19 cellular contexts compared by ENCODE assay signal in the genomic region with DNA sequence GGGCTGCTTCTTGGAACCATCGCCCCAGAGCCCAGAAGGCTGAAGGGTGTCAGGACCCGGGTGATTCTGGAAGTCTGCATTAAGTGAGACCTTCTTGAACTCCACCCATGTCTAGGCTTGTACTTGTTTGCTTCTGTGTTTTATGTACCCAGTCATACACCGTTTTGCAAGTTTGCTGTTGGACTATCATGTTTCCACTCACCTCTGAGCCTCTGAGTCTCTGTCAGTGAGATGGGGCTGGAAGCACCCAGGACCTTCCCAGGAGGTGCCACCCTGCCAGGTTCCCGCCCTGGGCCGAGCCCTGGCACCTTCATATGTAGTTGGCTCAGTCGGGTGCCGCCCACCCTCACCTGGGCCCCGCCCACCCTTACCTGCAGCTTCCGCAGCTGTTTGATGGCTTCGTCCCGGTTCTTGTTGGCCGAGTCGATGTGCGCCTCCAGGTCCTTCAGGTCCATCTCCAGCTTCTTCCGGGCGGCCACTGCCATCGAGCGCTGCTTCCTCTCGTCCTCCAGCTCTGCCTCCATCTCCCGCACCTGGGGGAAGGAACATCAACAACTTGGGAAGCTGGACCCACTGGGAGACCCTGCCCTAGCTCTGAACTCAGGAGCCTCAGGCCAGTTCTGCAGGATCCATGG. TPM values are rescaled to one million over a fixed set of nuclear protein-coding genes. Genes with fewer than 3 reads are reported as not detected.
DNase-seq lines count a peak whose midpoint lies in the region; ATAC-seq and TF ChIP-seq lines count a peak whose summit lies in the region.
"Had no signal": no experiment of that assay in that cellular context is flagged by ENCODE, and none has a peak within 500 bp of the region (broad histone marks: within the 10 kb centered on the region; RNA-seq: fewer than 3 reads in every experiment).

No MANE protein-coding gene starts in this region.

- ATAC-seq in foreskin keratinocyte = peak; percentile 31
- ATAC-seq in stimulated activated effector memory CD8-positive, alpha-beta T cell treated with anti-CD3 and anti-CD28 coated beads, Interleukin-12 subunit alpha, Interleukin-12 subunit beta, amount 100 ng/mL, for 72 hours = no peak
- ATAC-seq in HG03342 (IDR thresholded peaks at IDR 0.05; ENCODE audit: unreplicated experiment) = no peak
- ATAC-seq: activated CD4-positive, CD25-positive, alpha-beta regulatory T cell treated with anti-CD3 and anti-CD28 coated beads, Interleukin-2, amount 50 U/mL, for 24 hours; HCT116; psoas muscle had no signal

- CTCF ChIA-PET in activated naive CD4-positive, alpha-beta T cell treated with anti-CD3 and anti-CD28 coated beads for 36 hours (lab: Charles Lee) = interaction anchor here (0.7 to 3.6 kb wide), 6 partner anchors 10 to 182 kb away, joined by 3 to 26 read pairs (median 4); no protein-coding TSS in a partner anchor
- CTCF ChIA-PET in RWPE1 (lab: Yijun Ruan, JAX) = no interaction called here

- TF ChIP-seq CTCF in RWPE1 (conservative IDR thresholded peaks at IDR 0.05; ENCODE audit: low read depth) = no peak
- TF ChIP-seq CTCF in foreskin keratinocyte (conservative IDR thresholded peaks at IDR 0.05) = no peak

- H3K27ac Mint-ChIP-seq in activated naive CD4-positive, alpha-beta T cell treated with anti-CD3 and anti-CD28 coated beads for 36 hours = peak overlapping the region; percentile 41
- H3K27ac Mint-ChIP-seq in stimulated activated effector memory CD8-positive, alpha-beta T cell treated with anti-CD3 and anti-CD28 coated beads, Interleukin-12 subunit alpha, Interleukin-12 subunit beta, amount 100 ng/mL, for 72 hours = peak overlapping the region; percentile 91
- H3K27ac Mint-ChIP-seq: activated T-helper 1 cell treated with anti-CD3 and anti-CD28 coated beads, Interleukin-12 subunit alpha, Interleukin-12 subunit beta, Interleukin-2, Interleukin-4 antibody, amounts not matched to agents 30 ng/mL and 10 ng/mL and 1 ng/mL, durations not matched to agents 14 hours and 24 hours and 36 hours; brain had no signal

- POLR2A ChIA-PET in RWPE1 (lab: Yijun Ruan, JAX; ENCODE audit: low non-redundant PET) = no interaction called here

- H3K27me3 Mint-ChIP-seq in activated naive CD4-positive, alpha-beta T cell treated with anti-CD3 and anti-CD28 coated beads for 36 hours (ENCODE audit: low read depth) = no peaks in the 10 kb centered on the region

- no peak overlapping the region for H3K4me3 Mint-ChIP-seq in activated naive CD4-positive, alpha-beta T cell treated with anti-CD3 and anti-CD28 coated beads for 36 hours
- no peak overlapping the region for H3K4me3 Mint-ChIP-seq in stimulated activated effector memory CD8-positive, alpha-beta T cell treated with anti-CD3 and anti-CD28 coated beads, Interleukin-12 subunit alpha, Interleukin-12 subunit beta, amount 100 ng/mL, for 72 hours
- H3K4me3 Mint-ChIP-seq: activated T-helper 1 cell treated with anti-CD3 and anti-CD28 coated beads, Interleukin-12 subunit alpha, Interleukin-12 subunit beta, Interleukin-2, Interleukin-4 antibody, amounts not matched to agents 30 ng/mL and 10 ng/mL and 1 ng/mL, durations not matched to agents 14 hours and 24 hours and 36 hours; brain; endodermal cell had no signal

- H3K4me1 Mint-ChIP-seq in activated naive CD4-positive, alpha-beta T cell treated with anti-CD3 and anti-CD28 coated beads for 36 hours (ENCODE audit: low read depth) = peaks cover 17% of the 10 kb centered on the region
- peaks cover 48% of the 10 kb centered on the region for H3K4me1 Mint-ChIP-seq in stimulated activated effector memory CD8-positive, alpha-beta T cell treated with anti-CD3 and anti-CD28 coated beads, Interleukin-12 subunit alpha, Interleukin-12 subunit beta, amount 100 ng/mL, for 72 hours
- H3K4me1 Mint-ChIP-seq: endodermal cell had no signal

- H3K27ac ChIP-seq in RWPE1 (peak overlapping the region; percentile 46), foreskin keratinocyte (no peak overlapping the region)
- H3K27ac ChIP-seq: psoas muscle had no signal

- intact Hi-C loops in activated naive CD4-positive, alpha-beta T cell treated with anti-CD3 and anti-CD28 coated beads for 36 hours (cut with micrococcal nuclease) = no loop called here

- H3K27me3 ChIP-seq in foreskin keratinocyte = no peaks in the 10 kb centered on the region
- H3K27me3 ChIP-seq: MG63, transverse colon had no signal

- no peak for DNase-seq in activated naive CD4-positive, alpha-beta T cell treated with anti-CD3 and anti-CD28 coated beads for 36 hours
- no peak for DNase-seq in activated naive CD4-positive, alpha-beta T cell treated with anti-CD3 and anti-CD28 coated beads, Interleukin-2, amount 50 U/mL, for 16 hours
- no peak for DNase-seq in RWPE1 (ENCODE audit: low spot score)
- no peak for DNase-seq in foreskin keratinocyte
- no peak for DNase-seq in stimulated activated effector memory CD8-positive, alpha-beta T cell treated with anti-CD3 and anti-CD28 coated beads, Interleukin-12 subunit alpha, Interleukin-12 subunit beta, amount 100 ng/mL, for 72 hours (ENCODE audit: low spot score in 2 of 2)
- no peak for DNase-seq in stimulated activated CD4-positive, alpha-beta T cell treated with anti-CD3 and anti-CD28 coated beads, Interleukin-2, amount 100 ng/mL, for 24 hours
- no peak for DNase-seq in NCI-H82 (lab: John Stamatoyannopoulos, UW)
- DNase-seq: DMS79 treated with DMSO at 0.1 percent for 48 hours, endodermal cell, MG63, NCI-H2227 treated with DMSO at 0.1 percent for 48 hours, OCI-M1, transverse colon had no signal

- H3K4me1 ChIP-seq in foreskin keratinocyte = no peaks in the 10 kb centered on the region
- H3K4me1 ChIP-seq: psoas muscle had no signal

- H3K36me3 Mint-ChIP-seq in activated naive CD4-positive, alpha-beta T cell treated with anti-CD3 and anti-CD28 coated beads for 36 hours (ENCODE audit: low read depth) = peaks cover 71% of the 10 kb centered on the region
- H3K36me3 Mint-ChIP-seq in stimulated activated effector memory CD8-positive, alpha-beta T cell treated with anti-CD3 and anti-CD28 coated beads, Interleukin-12 subunit alpha, Interleukin-12 subunit beta, amount 100 ng/mL, for 72 hours = peaks cover 100% of the 10 kb centered on the region

- H3K9me3 Mint-ChIP-seq in activated naive CD4-positive, alpha-beta T cell treated with anti-CD3 and anti-CD28 coated beads for 36 hours = peaks cover 6% of the 10 kb centered on the region
- H3K9me3 Mint-ChIP-seq in stimulated activated effector memory CD8-positive, alpha-beta T cell treated with anti-CD3 and anti-CD28 coated beads, Interleukin-12 subunit alpha, Interleukin-12 subunit beta, amount 100 ng/mL, for 72 hours = no peaks in the 10 kb centered on the region
- H3K9me3 Mint-ChIP-seq: activated T-helper 1 cell treated with anti-CD3 and anti-CD28 coated beads, Interleukin-12 subunit alpha, Interleukin-12 subunit beta, Interleukin-2, Interleukin-4 antibody, amounts not matched to agents 30 ng/mL and 10 ng/mL and 1 ng/mL, durations not matched to agents 14 hours and 24 hours and 36 hours had no signal

RNA-seq across cellular contexts. Expression of gene APOL1, which starts 35.1 kb away (rescaled TPM):
- 10 to 100 TPM; 17.4 to 22.0 TPM for total RNA-seq in activated naive CD4-positive, alpha-beta T cell treated with anti-CD3 and anti-CD28 coated beads for 36 hours
- 1.3 and 1.8 TPM in 2 replicates for total RNA-seq in foreskin keratinocyte
- 1.2 and 2.2 TPM in 2 replicates for polyA plus RNA-seq in foreskin keratinocyte

RNA-seq across cellular contexts. Expression of gene APOL2, which starts 48.7 kb away (rescaled TPM):
- 10 to 100 TPM; 53.8 to 55.0 TPM for total RNA-seq in activated naive CD4-positive, alpha-beta T cell treated with anti-CD3 and anti-CD28 coated beads for 36 hours
- 14.7 TPM in 2 replicates for total RNA-seq in foreskin keratinocyte
- 10.0 and 10.6 TPM in 2 replicates for polyA plus RNA-seq in foreskin keratinocyte
